1 cellular context compared by ENCODE assay signal in genomic region chr11:86804871-86805415, GRCh38.
TF ChIP-seq lines count a peak whose summit lies in the region.

No MANE protein-coding gene starts in this region.

TF ChIP-seq in IMR-90, 13 proteins besides CTCF, POLR2A, EP300 and RAD21 (continued from another document):
- TF ChIP-seq, protein P1, sequence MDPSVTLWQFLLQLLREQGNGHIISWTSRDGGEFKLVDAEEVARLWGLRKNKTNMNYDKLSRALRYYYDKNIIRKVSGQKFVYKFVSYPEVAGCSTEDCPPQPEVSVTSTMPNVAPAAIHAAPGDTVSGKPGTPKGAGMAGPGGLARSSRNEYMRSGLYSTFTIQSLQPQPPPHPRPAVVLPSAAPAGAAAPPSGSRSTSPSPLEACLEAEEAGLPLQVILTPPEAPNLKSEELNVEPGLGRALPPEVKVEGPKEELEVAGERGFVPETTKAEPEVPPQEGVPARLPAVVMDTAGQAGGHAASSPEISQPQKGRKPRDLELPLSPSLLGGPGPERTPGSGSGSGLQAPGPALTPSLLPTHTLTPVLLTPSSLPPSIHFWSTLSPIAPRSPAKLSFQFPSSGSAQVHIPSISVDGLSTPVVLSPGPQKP (IDR thresholded peaks at IDR 0.05; ENCODE audit: borderline replicate concordance, low read depth, low read length): no peak
